ENCODE assay signal across 15 cellular contexts in genomic region chr12:122861586-122861970, GRCh38. TPM values are rescaled to one million over a fixed set of nuclear protein-coding genes. Genes with fewer than 3 reads are reported as not detected.
DNase-seq lines count a peak whose midpoint lies in the region; ATAC-seq, FAIRE-seq and TF ChIP-seq lines count a peak whose summit lies in the region.
"Had no signal": no experiment of that assay in that cellular context is flagged by ENCODE, and none has a peak within 500 bp of the region (broad histone marks: within the 10 kb centered on the region; RNA-seq: fewer than 3 reads in every experiment).

No MANE protein-coding gene starts in this region.

- H3K4me3 ChIP-seq in AG04450 (ENCODE audit: low read depth, low read length) (no peak overlapping the region), heart left ventricle (no peak overlapping the region), osteoblast (ENCODE audit: insufficient read depth, low read length) (no peak overlapping the region)
- H3K4me3 ChIP-seq: pancreas had no signal

- POLR2A ChIA-PET in AG04450 (lab: Yijun Ruan, JAX) = interaction anchor here (1.7 kb wide), 1 partner anchor 114 kb away, joined by 9 read pairs; the partner anchor contains the start of gene OGFOD2

- no peak for TF ChIP-seq CTCF in AG04450 (IDR thresholded peaks at IDR 0.05; ENCODE audit: low read depth, low read length)
- no peak for TF ChIP-seq CTCF in heart left ventricle (IDR thresholded peaks at IDR 0.05)
- TF ChIP-seq CTCF in osteoblast (IDR thresholded peaks at IDR 0.05; ENCODE audit: extremely low read depth, low read depth, low read length) = no peak

- intact Hi-C loops in heart left ventricle (cut with DNase I) = loop anchor here in 9 of 10 donors (1.0 to 10.0 kb wide), 7 partner anchors 36 to 376 kb away; partner anchors contain the start of genes MPHOSPH9 (in 2 of the 9), MTRFR (in 2 of the 9) and VPS37B (in 2 of the 9)

- H3K4me1 Mint-ChIP-seq in T-helper 17 cell = no peaks in the 10 kb centered on the region

- H3K4me1 ChIP-seq in heart left ventricle (peaks cover 3 to 59% (median 34%) of the 10 kb centered on the region in 12 donors), osteoblast (ENCODE audit: insufficient read depth, low read length) (no peaks in the 10 kb centered on the region)

- H3K4me2 ChIP-seq in osteoblast (ENCODE audit: insufficient read depth, low read length) = no peak overlapping the region

- H3K79me2 ChIP-seq in osteoblast (ENCODE audit: insufficient read depth, low read length) = no peaks in the 10 kb centered on the region

- no peak for DNase-seq in AG04450 (ENCODE audit: low read depth, low spot score)
- DNase-seq in T-helper 17 cell = no peak
- DNase-seq in heart left ventricle = peak in 2 of 5 donors; percentile 23 to 66
- DNase-seq in osteoblast (ENCODE audit: insufficient read length, low spot score, missing footprints) = peak; percentile 78
- DNase-seq in GM12891 (ENCODE audit: insufficient read length, low spot score) = no peak
- no peak for DNase-seq in activated gamma-delta T cell treated with Interleukin-2 at 50 U/mL for 16 hours
- DNase-seq in HuH-7.5 (ENCODE audit: low spot score) = no peak
- no peak for DNase-seq in nucleus accumbens (lab: John Stamatoyannopoulos, UW)
- DNase-seq: DMS 273 treated with DMSO at 0.1 percent for 48 hours; effector CD8-positive, alpha-beta T cell; foreskin keratinocyte; midbrain; NCI-H1930; NCI-H510A treated with DMSO at 0.1 percent for 48 hours had no signal

- no peaks in the 10 kb centered on the region for H3K36me3 Mint-ChIP-seq in T-helper 17 cell (ENCODE audit: low read depth)

- H3K27ac Mint-ChIP-seq in T-helper 17 cell = peak overlapping the region; percentile 45

- WGBS in heart left ventricle, 4 donors = 80 to 86% (median 82%) methylated on average over 4 to 5 of the region's 5 CpGs

- no peaks in the 10 kb centered on the region for H4K20me1 ChIP-seq in osteoblast (ENCODE audit: insufficient read depth, low read length)

- ATAC-seq in T-helper 17 cell (no peak), heart left ventricle (no peak)
- ATAC-seq: foreskin keratinocyte, pancreas had no signal

- H3K9me3 ChIP-seq in AG04450 (ENCODE audit: control insufficient read depth, insufficient read depth, low read length) = no peaks in the 10 kb centered on the region; the same call in 1 of the 2 replicates
- no peaks in the 10 kb centered on the region for H3K9me3 ChIP-seq in T-helper 17 cell (ENCODE audit: control insufficient read depth, low read length, poor library complexity, severe bottlenecking)
- no peaks in the 10 kb centered on the region for H3K9me3 ChIP-seq in heart left ventricle
- no peaks in the 10 kb centered on the region for H3K9me3 ChIP-seq in osteoblast (ENCODE audit: low read depth, low read length)
- H3K9me3 ChIP-seq: pancreas had no signal

- H2AFZ ChIP-seq in osteoblast (ENCODE audit: low read length) = no peak overlapping the region

- H3K4me3 Mint-ChIP-seq in T-helper 17 cell = peak overlapping the region; percentile 15

- H3K27me3 Mint-ChIP-seq in T-helper 17 cell = no peaks in the 10 kb centered on the region

- TF ChIP-seq POLR2A in heart left ventricle (IDR thresholded peaks at IDR 0.05) = no peak
- TF ChIP-seq POLR2A in GM12891 (IDR thresholded peaks at IDR 0.05; ENCODE audit: low read depth, low read length) = no peak

- H3K27me3 ChIP-seq in AG04450 (ENCODE audit: control insufficient read depth, insufficient read depth, low read length) = no peaks in the 10 kb centered on the region
- H3K27me3 ChIP-seq in heart left ventricle = no peaks in the 10 kb centered on the region
- H3K27me3 ChIP-seq in osteoblast (ENCODE audit: insufficient read depth, low read length) = no peaks in the 10 kb centered on the region
- H3K27me3 ChIP-seq: foreskin keratinocyte, pancreas had no signal

- H3K27ac ChIP-seq in AG04450 (ENCODE audit: low read depth, low read length) = peak overlapping the region; percentile 11
- H3K27ac ChIP-seq in heart left ventricle = peak overlapping the region in 7 of 12 donors; percentile 22 to 57 (median 49)
- no peak overlapping the region for H3K27ac ChIP-seq in osteoblast (ENCODE audit: low read depth, low read length)
- H3K27ac ChIP-seq: foreskin keratinocyte had no signal

- H3K36me3 ChIP-seq in heart left ventricle = peaks cover 0 to 32% (median 11%) of the 10 kb centered on the region in 9 donors
- H3K36me3 ChIP-seq in osteoblast (ENCODE audit: insufficient read depth, low read length) = peaks cover 12% of the 10 kb centered on the region

- FAIRE-seq in GM12891 (lab: Jason Lieb, UNC) = no peak
- FAIRE-seq: pancreas had no signal

- CTCF ChIA-PET in AG04450 (lab: Charles Lee) = interaction anchor here (1.1 to 3.9 kb wide), 10 partner anchors 25 to 376 kb away, joined by 3 to 35 read pairs (median 5); partner anchors contain the start of gene OGFOD2

TF ChIP-seq in GM12891, 5 proteins besides CTCF, POLR2A, EP300 and RAD21:
- no peak for TF ChIP-seq SPI1 (IDR thresholded peaks at IDR 0.05; ENCODE audit: low read depth, low read length)

RNA-seq across cellular contexts. Expression of gene HIP1R, which starts 26.3 kb away (rescaled TPM):
- 7.2 and 10.7 TPM in 2 replicates for polyA plus RNA-seq in AG04450 (2011; rRNA removed)
- polyA minus RNA-seq in AG04450 (2011; rRNA and poly(A)+ RNA removed) = 11.3 and 20.1 TPM in 2 replicates
- total RNA-seq in T-helper 17 cell = 10 to 100 TPM; 61.5 to 67.4 TPM
- 10 to 100 TPM; 14.9 to 49.5 (median 19.6) TPM for total RNA-seq in heart left ventricle
- polyA plus RNA-seq in heart left ventricle = 10 to 100 TPM; 19.1 to 31.4 TPM
- 19.4 and 21.0 TPM in 2 replicates for total RNA-seq in osteoblast
- 4.8 TPM for polyA plus RNA-seq in GM12891 (2012; ENCODE audit: low read depth, missing spikeins)

RNA-seq across cellular contexts. Expression of gene VPS37B, which starts 34.3 kb away (rescaled TPM):
- 23.9 and 24.5 TPM in 2 replicates for polyA plus RNA-seq in AG04450 (2011; rRNA removed)
- 16.0 and 17.6 TPM in 2 replicates for polyA minus RNA-seq in AG04450 (2011; rRNA and poly(A)+ RNA removed)
- 10 to 100 TPM; 82.2 to 90.5 TPM for total RNA-seq in T-helper 17 cell
- 10 to 100 TPM; 14.5 to 51.2 (median 22.7) TPM for total RNA-seq in heart left ventricle
- polyA plus RNA-seq in heart left ventricle = 10 to 100 TPM; 17.4 to 21.7 TPM
- total RNA-seq in osteoblast = 19.2 and 20.6 TPM in 2 replicates
- polyA plus RNA-seq in GM12891 (2012; ENCODE audit: low read depth, missing spikeins) = 20.8 TPM
